18 cellular contexts compared by ENCODE assay signal in the genomic region with DNA sequence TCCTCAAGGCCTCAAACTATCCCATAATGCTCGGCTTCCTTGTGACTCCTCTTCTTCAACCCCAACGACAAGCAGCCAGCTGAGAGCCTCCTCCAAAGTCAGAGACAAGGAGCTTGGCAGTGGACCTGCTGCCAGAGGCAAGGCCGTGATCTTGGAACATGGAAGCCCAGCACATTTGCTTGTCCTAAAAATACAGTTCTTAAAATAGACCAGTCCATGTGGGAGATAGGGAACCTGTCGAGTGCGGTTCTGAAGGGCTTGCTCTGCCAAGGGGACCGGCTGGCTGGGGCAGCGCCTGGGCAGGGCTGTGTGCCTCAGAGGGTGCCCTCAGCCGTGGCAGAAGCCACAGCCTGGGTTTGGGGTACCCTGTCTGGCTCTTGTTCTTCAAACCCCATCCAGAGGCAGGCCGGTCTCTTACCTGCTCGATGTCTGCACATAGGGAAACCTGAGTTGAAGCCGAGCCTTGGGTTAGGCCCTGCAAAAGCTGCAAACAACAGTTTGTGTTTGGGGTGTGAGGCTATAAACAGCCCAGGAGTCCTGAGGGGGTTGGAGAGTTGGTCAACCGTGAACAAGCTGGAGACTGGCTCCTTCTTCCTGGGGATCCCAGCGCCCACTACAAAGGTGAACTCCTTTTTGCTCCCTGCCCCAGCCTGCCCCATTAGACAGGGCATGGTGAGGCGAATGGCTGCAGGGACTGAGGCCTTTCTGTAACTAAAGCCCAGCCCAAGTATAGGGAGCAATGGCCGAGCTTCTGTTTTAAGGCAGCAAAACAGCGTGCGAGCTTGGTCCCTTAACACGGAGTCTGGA.
DNase-seq lines count a peak whose midpoint lies in the region; ATAC-seq, FAIRE-seq and TF ChIP-seq lines count a peak whose summit lies in the region.
"Had no signal": no experiment of that assay in that cellular context is flagged by ENCODE, and none has a peak within 500 bp of the region (broad histone marks: within the 10 kb centered on the region; RNA-seq: fewer than 3 reads in every experiment).

No MANE protein-coding gene starts in this region.

- no peaks in the 10 kb centered on the region for H3K9me3 Mint-ChIP-seq in chondrocyte (ENCODE audit: low read depth)

- 41 to 53% (median 48%) methylated on average over 18 of the region's 18 CpGs for WGBS in psoas muscle, 3 donors

- ATAC-seq in Right ventricle myocardium superior (ENCODE audit: poor library complexity), result peak; percentile 95
- peak; percentile 80 to 96 (median 94) for ATAC-seq in psoas muscle
- no peak for ATAC-seq in GM21717 (IDR thresholded peaks at IDR 0.05; ENCODE audit: unreplicated experiment)
- ATAC-seq: K562 had no signal

- H3K9me2 ChIP-seq in Karpas-422 (replicated peaks; ENCODE audit: insufficient read depth, low read length), result no peaks in the 10 kb centered on the region

- H3K27me3 ChIP-seq in H7 (ENCODE audit: control insufficient read depth, insufficient read depth, low read length) (no peaks in the 10 kb centered on the region), psoas muscle (ENCODE audit: insufficient read depth in 3 of 3, low read length in 2 of 3) (no peaks in the 10 kb centered on the region), Karpas-422 (ENCODE audit: low read length) (0 out of 2 replicates have a peak, but pooled peaks cover 2% of the 10 kb centered on the region)

- peak overlapping the region; percentile 26 to 28 for H3K27ac ChIP-seq in kidney (ENCODE audit: low read depth in 2 of 2, low read length in 2 of 2)
- H3K27ac ChIP-seq in psoas muscle, result peak overlapping the region; percentile 23
- H3K27ac ChIP-seq in Karpas-422 (ENCODE audit: low read length), result no peak overlapping the region
- H3K27ac ChIP-seq: RWPE1 had no signal

- H3K79me2 ChIP-seq in Karpas-422 (ENCODE audit: low read length), result no peaks in the 10 kb centered on the region

- no peak overlapping the region for H2AFZ ChIP-seq in Karpas-422 (ENCODE audit: low read length)

- H3K4me2 ChIP-seq in Karpas-422 (ENCODE audit: low read depth, low read length, poor library complexity, severe bottlenecking), result no peak overlapping the region

- no peaks in the 10 kb centered on the region for H3K36me3 ChIP-seq in H7 (replicated peaks; ENCODE audit: control insufficient read depth, insufficient read depth, low read length)
- H3K36me3 ChIP-seq in kidney (ENCODE audit: control insufficient read depth in 1 of 2, insufficient read depth in 2 of 2, low read length in 2 of 2), result no peaks in the 10 kb centered on the region
- H3K36me3 ChIP-seq in psoas muscle (ENCODE audit: insufficient read depth in 1 of 2, low read depth in 1 of 2), result no peaks in the 10 kb centered on the region
- H3K36me3 ChIP-seq in Karpas-422 (ENCODE audit: insufficient read depth, low read length), result no peaks in the 10 kb centered on the region

- peaks cover 15% of the 10 kb centered on the region; the same call in 1 of the 2 replicates for H4K20me1 ChIP-seq in Karpas-422 (ENCODE audit: insufficient read depth, low read depth, low read length)

- TF ChIP-seq CTCF in kidney (IDR thresholded peaks at IDR 0.05; ENCODE audit: borderline replicate concordance, extremely low read depth, insufficient read depth), result no peak
- no peak for TF ChIP-seq CTCF in psoas muscle (IDR thresholded peaks at IDR 0.05)
- TF ChIP-seq CTCF in chondrocyte (IDR thresholded peaks at IDR 0.05), result no peak

- H3K9me3 ChIP-seq in kidney (ENCODE audit: control insufficient read depth in 1 of 2, low read length in 2 of 2), result no peaks in the 10 kb centered on the region
- no peaks in the 10 kb centered on the region for H3K9me3 ChIP-seq in psoas muscle
- H3K9me3 ChIP-seq in Karpas-422 (ENCODE audit: low read length), result no peaks in the 10 kb centered on the region
- H3K9me3 ChIP-seq: Caco-2 had no signal

- no peak overlapping the region for H3K4me3 Mint-ChIP-seq in chondrocyte (ENCODE audit: unreplicated experiment)
- H3K4me3 Mint-ChIP-seq: CD14-positive monocyte had no signal

- peaks cover 25% of the 10 kb centered on the region for H3K27me3 Mint-ChIP-seq in chondrocyte (ENCODE audit: low read depth)

- no peak overlapping the region for H3K4me3 ChIP-seq in H7 (ENCODE audit: insufficient read depth, low read depth, low read length)
- H3K4me3 ChIP-seq in kidney (ENCODE audit: low read length in 2 of 2), result no peak overlapping the region
- no peak overlapping the region for H3K4me3 ChIP-seq in psoas muscle
- H3K4me3 ChIP-seq in Karpas-422 (ENCODE audit: low read length), result no peak overlapping the region
- H3K4me3 ChIP-seq: K562 had no signal

- no peaks in the 10 kb centered on the region for H3K36me3 Mint-ChIP-seq in chondrocyte (ENCODE audit: low read depth)
- H3K36me3 Mint-ChIP-seq: CD14-positive monocyte had no signal

- H3K27ac Mint-ChIP-seq in chondrocyte (ENCODE audit: unreplicated experiment), result no peak overlapping the region

- no peaks in the 10 kb centered on the region for H3K4me1 Mint-ChIP-seq in chondrocyte (ENCODE audit: low read depth)
- H3K4me1 Mint-ChIP-seq: CD14-positive monocyte had no signal

- DNase-seq in H7, result peak; percentile 25
- peak; percentile 63 for DNase-seq in Right ventricle myocardium superior
- no peak for DNase-seq in kidney
- DNase-seq in psoas muscle, result peak in 1 of 2 donors; percentile 66
- no peak for DNase-seq in T1000 (lab: John Stamatoyannopoulos, UW)
- DNase-seq in chondrocyte (ENCODE audit: low spot score), result no peak
- DNase-seq in Karpas-422, result no peak
- DNase-seq: Caco-2; NCI-H1436 treated with DMSO at 0.1 percent for 48 hours; NCI-H2081; NCI-H524 treated with DMSO at 0.1 percent for 48 hours; NK-92 treated with Interleukin-12 subunit alpha and Interleukin-12 subunit beta, amount 100 ng/mL, for 24 hours; OCI-M1 had no signal

- intact Hi-C loops in Right ventricle myocardium superior (cut with DNase I), result no loop called here
- intact Hi-C loops in kidney (cut with DNase I), result no loop called here
- intact Hi-C loops in psoas muscle (cut with DNase I), result no loop called here

- FAIRE-seq in kidney (lab: Jason Lieb, UNC), result no peak
- FAIRE-seq: A204.1 had no signal

- no peak overlapping the region for H3K9ac ChIP-seq in kidney (ENCODE audit: low read length in 2 of 2)
- H3K9ac ChIP-seq in Karpas-422 (ENCODE audit: low read length), result no peak overlapping the region

- peaks cover 0 to 3% of the 10 kb centered on the region in 2 donors for H3K4me1 ChIP-seq in kidney (ENCODE audit: control insufficient read depth in 1 of 2, insufficient read depth in 1 of 2, low read depth in 1 of 2, low read length in 2 of 2)
- peaks cover 6% of the 10 kb centered on the region for H3K4me1 ChIP-seq in psoas muscle
- H3K4me1 ChIP-seq in Karpas-422 (ENCODE audit: low read length), result no peaks in the 10 kb centered on the region
- H3K4me1 ChIP-seq: Caco-2 had no signal

Comparison
In these comparisons a context has a peak if more than half of its experiments do, and no peak if none do; other contexts are left out.
1. DNase-seq: peak in H7 (single experiment) and Right ventricle myocardium superior (single experiment); none in kidney (single experiment), T1000 (single experiment), chondrocyte (single experiment) and Karpas-422 (single experiment).